19 cellular contexts compared by ENCODE assay signal in the genomic region with DNA sequence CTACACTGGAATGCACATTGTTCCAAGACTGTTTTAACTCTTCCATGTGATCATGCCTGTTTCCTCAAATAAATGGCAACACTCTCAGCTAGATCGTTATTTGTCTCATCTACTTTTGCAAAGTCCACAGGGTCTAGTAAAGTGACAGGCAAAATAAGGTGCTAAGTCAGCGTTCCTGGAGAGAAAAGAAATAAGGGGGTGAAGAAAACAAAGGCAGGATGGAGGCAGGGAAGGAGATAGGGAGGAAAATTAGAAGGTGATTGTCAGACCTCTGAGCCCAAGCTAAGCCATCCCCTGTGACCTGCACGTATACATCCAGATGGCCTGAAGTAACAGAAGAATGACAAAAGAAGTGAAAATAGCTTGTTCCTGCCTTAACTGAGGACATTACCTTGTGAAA.
"Had no signal": no experiment of that assay in that cellular context is flagged by ENCODE, and none has a peak within 500 bp of the region (broad histone marks: within the 10 kb centered on the region; RNA-seq: fewer than 3 reads in every experiment).

No MANE protein-coding gene starts in this region.

- H3K4me3 ChIP-seq: cardiac muscle cell, hepatocyte, left ventricle myocardium inferior, thoracic aorta had no signal

- H3K36me3 ChIP-seq: cardiac muscle cell, left ventricle myocardium inferior, thoracic aorta had no signal

- H3K79me2 ChIP-seq: hepatocyte had no signal

- H3K4me2 ChIP-seq: hepatocyte had no signal

- DNase-seq: activated B cell treated with CpG ODN at 0.5 μM for 24 hours; activated CD4-positive, alpha-beta memory T cell treated with anti-CD3 and anti-CD28 coated beads for 36 hours; activated CD4-positive, alpha-beta T cell treated with anti-CD3 and anti-CD28 coated beads for 4 hours; activated naive CD4-positive, alpha-beta T cell treated with anti-CD3 and anti-CD28 coated beads, Interleukin-2, amount 10 ng/mL, durations not matched to agents 7 days and 5 days; activated T-cell treated with anti-CD3 and anti-CD28 coated beads, Interleukin-2, amount 50 U/mL, for 48 hours; amygdala; effector CD4-positive, alpha-beta T cell; glutamatergic neuron; left ventricle myocardium inferior; naive thymus-derived CD8-positive, alpha-beta T cell; retina; stimulated activated CD4-positive, alpha-beta T cell treated with anti-CD3 and anti-CD28 coated beads, Interleukin-4, amount 100 ng/mL, for 24 hours; stimulated activated naive CD4-positive, alpha-beta T cell treated with Interleukin-2 at 50 U/mL for 16 hours; T-helper 9 cell had no signal

- H3K4me1 ChIP-seq: left ventricle myocardium inferior had no signal

- FAIRE-seq: frontal cortex had no signal

- H2AFZ ChIP-seq: hepatocyte had no signal

- H3K27me3 ChIP-seq: cardiac muscle cell, hepatocyte had no signal

- H3K9me3 ChIP-seq: left ventricle myocardium inferior, thoracic aorta had no signal

- ATAC-seq: esophagus mucosa; naive thymus-derived CD8-positive, alpha-beta T cell had no signal

- H3K27ac ChIP-seq: cardiac muscle cell, hepatocyte, left ventricle myocardium inferior, thoracic aorta had no signal
